In the genomic region with DNA sequence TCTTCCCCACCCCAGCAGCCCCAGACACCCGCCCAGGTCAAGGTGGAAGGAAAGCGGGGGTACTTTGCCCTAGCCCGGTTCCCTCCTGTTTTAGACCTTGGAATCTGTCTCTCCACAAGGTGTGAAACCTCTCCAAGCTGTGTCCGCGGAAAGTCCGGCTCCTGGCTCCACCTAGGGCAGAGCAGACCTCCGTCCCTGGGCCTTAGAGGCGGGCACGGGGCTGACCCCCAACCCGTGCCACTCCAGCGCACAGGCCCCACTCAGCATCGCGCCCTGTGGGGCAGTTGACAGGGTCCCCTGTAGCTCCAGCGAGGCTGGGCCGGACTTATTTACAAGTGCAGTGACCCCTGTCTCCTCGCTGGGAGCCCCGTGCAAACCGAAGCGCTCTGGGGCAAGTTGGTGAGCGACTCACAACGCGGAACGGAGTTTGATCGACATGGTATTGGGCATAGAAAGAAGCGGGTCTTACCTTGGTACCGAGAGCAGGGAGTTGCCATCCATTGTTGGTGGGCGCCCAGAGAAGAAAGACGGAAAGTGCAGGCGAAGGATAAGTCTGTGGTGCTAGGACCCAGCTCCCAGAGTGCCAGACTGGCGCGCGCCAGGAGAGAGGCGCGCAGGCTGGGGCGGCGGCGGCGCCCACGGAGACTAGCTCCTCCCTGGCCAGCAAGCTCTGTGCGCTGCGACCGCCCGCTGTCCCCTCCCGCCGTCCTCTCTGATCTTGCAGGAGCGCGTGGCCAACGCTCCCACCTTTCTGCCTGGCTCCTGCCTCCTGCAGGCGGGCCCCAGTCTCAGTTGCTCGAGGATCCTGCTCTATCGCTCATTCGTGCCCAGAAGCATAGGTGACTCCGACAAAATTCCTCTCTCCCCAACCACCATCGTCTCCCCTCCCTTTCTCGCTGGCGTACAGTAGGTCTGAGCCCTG, we compare ENCODE assay signal across 12 cellular contexts. TPM values are rescaled to one million over a fixed set of nuclear protein-coding genes. Genes with fewer than 3 reads are reported as not detected.
DNase-seq lines count a peak whose midpoint lies in the region; ATAC-seq and TF ChIP-seq lines count a peak whose summit lies in the region.
"Had no signal": no experiment of that assay in that cellular context is flagged by ENCODE, and none has a peak within 500 bp of the region (broad histone marks: within the 10 kb centered on the region; RNA-seq: fewer than 3 reads in every experiment).

A gene with protein sequence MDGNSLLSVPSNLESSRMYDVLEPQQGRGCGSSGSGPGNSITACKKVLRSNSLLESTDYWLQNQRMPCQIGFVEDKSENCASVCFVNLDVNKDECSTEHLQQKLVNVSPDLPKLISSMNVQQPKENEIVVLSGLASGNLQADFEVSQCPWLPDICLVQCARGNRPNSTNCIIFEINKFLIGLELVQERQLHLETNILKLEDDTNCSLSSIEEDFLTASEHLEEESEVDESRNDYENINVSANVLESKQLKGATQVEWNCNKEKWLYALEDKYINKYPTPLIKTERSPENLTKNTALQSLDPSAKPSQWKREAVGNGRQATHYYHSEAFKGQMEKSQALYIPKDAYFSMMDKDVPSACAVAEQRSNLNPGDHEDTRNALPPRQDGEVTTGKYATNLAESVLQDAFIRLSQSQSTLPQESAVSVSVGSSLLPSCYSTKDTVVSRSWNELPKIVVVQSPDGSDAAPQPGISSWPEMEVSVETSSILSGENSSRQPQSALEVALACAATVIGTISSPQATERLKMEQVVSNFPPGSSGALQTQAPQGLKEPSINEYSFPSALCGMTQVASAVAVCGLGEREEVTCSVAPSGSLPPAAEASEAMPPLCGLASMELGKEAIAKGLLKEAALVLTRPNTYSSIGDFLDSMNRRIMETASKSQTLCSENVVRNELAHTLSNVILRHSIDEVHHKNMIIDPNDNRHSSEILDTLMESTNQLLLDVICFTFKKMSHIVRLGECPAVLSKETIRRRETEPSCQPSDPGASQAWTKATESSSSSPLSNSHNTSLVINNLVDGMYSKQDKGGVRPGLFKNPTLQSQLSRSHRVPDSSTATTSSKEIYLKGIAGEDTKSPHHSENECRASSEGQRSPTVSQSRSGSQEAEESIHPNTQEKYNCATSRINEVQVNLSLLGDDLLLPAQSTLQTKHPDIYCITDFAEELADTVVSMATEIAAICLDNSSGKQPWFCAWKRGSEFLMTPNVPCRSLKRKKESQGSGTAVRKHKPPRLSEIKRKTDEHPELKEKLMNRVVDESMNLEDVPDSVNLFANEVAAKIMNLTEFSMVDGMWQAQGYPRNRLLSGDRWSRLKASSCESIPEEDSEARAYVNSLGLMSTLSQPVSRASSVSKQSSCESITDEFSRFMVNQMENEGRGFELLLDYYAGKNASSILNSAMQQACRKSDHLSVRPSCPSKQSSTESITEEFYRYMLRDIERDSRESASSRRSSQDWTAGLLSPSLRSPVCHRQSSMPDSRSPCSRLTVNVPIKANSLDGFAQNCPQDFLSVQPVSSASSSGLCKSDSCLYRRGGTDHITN (N-terminal part only) (minus strand): TSS at position 590 of the 922 bp plus-strand sequence. CDS start 89 bp downstream, at position 501.

- H2AFZ ChIP-seq in mammary epithelial cell (ENCODE audit: low read depth, low read length): no peak within 1 kb of the TSS

- H3K36me3 ChIP-seq in breast epithelium: no peaks in the 10 kb centered on the region
- H3K36me3 ChIP-seq in mammary epithelial cell (ENCODE audit: insufficient read depth, low read length): no peaks in the 10 kb centered on the region
- no peaks in the 10 kb centered on the region for H3K36me3 ChIP-seq in upper lobe of right lung
- H3K36me3 ChIP-seq in sigmoid colon: no peaks in the 10 kb centered on the region
- H3K36me3 ChIP-seq: Peyer's patch, tibial nerve had no signal

- H3K27me3 ChIP-seq in breast epithelium: peaks cover 0 to 20% of the 10 kb centered on the region in 2 donors
- peaks cover 18% of the 10 kb centered on the region for H3K27me3 ChIP-seq in mammary epithelial cell (ENCODE audit: insufficient read depth, low read length)
- peaks cover 20% of the 10 kb centered on the region for H3K27me3 ChIP-seq in upper lobe of right lung
- peaks cover 0 to 29% (median 11%) of the 10 kb centered on the region in 3 donors for H3K27me3 ChIP-seq in sigmoid colon
- H3K27me3 ChIP-seq: Peyer's patch had no signal

- no TSS peak for BruUV-seq in mammary epithelial cell (replicated peaks; lab: Mats Ljungman, UMichigan)

- peak within 1 kb of the TSS in 2 of 3 donors; percentile 28 to 40 for H3K4me3 ChIP-seq in breast epithelium
- no peak within 1 kb of the TSS for H3K4me3 ChIP-seq in mammary epithelial cell (replicated peaks in 1 of 3; ENCODE audit: insufficient read depth in 1 of 3, low read depth in 2 of 3, low read length in 3 of 3)
- H3K4me3 ChIP-seq in coronary artery: peak within 1 kb of the TSS; percentile 36
- no peak within 1 kb of the TSS for H3K4me3 ChIP-seq in upper lobe of right lung
- H3K4me3 ChIP-seq in sigmoid colon: no peak within 1 kb of the TSS
- H3K4me3 ChIP-seq: Peyer's patch, tibial nerve had no signal

- H3K4me1 ChIP-seq in breast epithelium: no peaks in the 10 kb centered on the region
- H3K4me1 ChIP-seq in mammary epithelial cell (ENCODE audit: insufficient read depth, low read length): no peaks in the 10 kb centered on the region
- no peaks in the 10 kb centered on the region for H3K4me1 ChIP-seq in upper lobe of right lung
- H3K4me1 ChIP-seq in sigmoid colon: no peaks in the 10 kb centered on the region
- H3K4me1 ChIP-seq: Peyer's patch had no signal

- no peak within 1 kb of the TSS for H3K4me2 ChIP-seq in mammary epithelial cell (ENCODE audit: insufficient read depth, low read depth, low read length)

- no peak for DNase-seq in breast epithelium (ENCODE audit: low spot score in 2 of 2)
- no peak for DNase-seq in mammary epithelial cell
- DNase-seq in coronary artery (ENCODE audit: low spot score): no peak
- peak; percentile 72 for DNase-seq in islet precursor cell
- DNase-seq in upper lobe of right lung: no peak
- DNase-seq in sigmoid colon: no peak
- DNase-seq: activated effector memory CD4-positive, alpha-beta T cell treated with Interleukin-2 at 50 U/mL for 16 hours; Peyer's patch had no signal

- in situ Hi-C loops in mammary epithelial cell (cut with MboI; ENCODE audit: low sequenced_read_pairs in 2 of 2): no loop called here

- H3K9ac ChIP-seq in mammary epithelial cell (ENCODE audit: insufficient read depth, low read length): no peak within 1 kb of the TSS

- H3K27ac ChIP-seq in breast epithelium (no peak within 1 kb of the TSS), mammary epithelial cell (ENCODE audit: insufficient read depth, low read depth, low read length) (no peak within 1 kb of the TSS), coronary artery (no peak within 1 kb of the TSS), upper lobe of right lung (no peak within 1 kb of the TSS), sigmoid colon (no peak within 1 kb of the TSS)
- H3K27ac ChIP-seq: Peyer's patch, tibial nerve, VCaP had no signal

- H3K9me3 ChIP-seq in breast epithelium (peaks cover 0 to 14% of the 10 kb centered on the region in 2 donors), mammary epithelial cell (replicated peaks; ENCODE audit: insufficient read depth, low read length) (no peaks in the 10 kb centered on the region), upper lobe of right lung (no peaks in the 10 kb centered on the region), sigmoid colon (peaks cover 0 to 3% (median 0%) of the 10 kb centered on the region in 4 donors)
- H3K9me3 ChIP-seq: Peyer's patch had no signal

- TF ChIP-seq CTCF in breast epithelium (IDR thresholded peaks at IDR 0.05) (no peak), mammary epithelial cell (conservative IDR thresholded peaks at IDR 0.05 in 1 of 2, IDR thresholded peaks at IDR 0.05 in 1 of 2; ENCODE audit: extremely low read depth in 1 of 2, insufficient read depth in 1 of 2, low read depth in 1 of 2, low read length in 2 of 2) (no peak), coronary artery (IDR thresholded peaks at IDR 0.05) (no peak), upper lobe of right lung (IDR thresholded peaks at IDR 0.05) (no peak), sigmoid colon (IDR thresholded peaks at IDR 0.05) (no peak)

- no peaks in the 10 kb centered on the region for H3K79me2 ChIP-seq in mammary epithelial cell (ENCODE audit: insufficient read depth, low read length)

- dilution Hi-C loops in mammary epithelial cell (cut with HindIII; ENCODE audit: low sequenced_read_pairs): no loop called here

- CTCF ChIA-PET in mammary epithelial cell (lab: Charles Lee; ENCODE audit: low non-redundant PET): no interaction called here

- no peaks in the 10 kb centered on the region for H4K20me1 ChIP-seq in mammary epithelial cell (ENCODE audit: insufficient read depth, low read length)

- TF ChIP-seq EP300 in sigmoid colon (IDR thresholded peaks at IDR 0.05): no peak

- intact Hi-C loops in breast epithelium (cut with DNase I; ENCODE audit: low total_unique reads) (no loop called here), mammary epithelial cell (cut with micrococcal nuclease) (no loop called here), upper lobe of right lung (cut with DNase I) (no loop called here), sigmoid colon (cut with DNase I) (no loop called here)

- ATAC-seq in upper lobe of right lung (peak; percentile 41), HG02973 (IDR thresholded peaks at IDR 0.05; ENCODE audit: unreplicated experiment) (no peak), HG02642 (IDR thresholded peaks at IDR 0.05; ENCODE audit: poor library complexity, unreplicated experiment) (no peak)

- 5% methylated on average over 36 of the region's 56 CpGs for WGBS in mammary epithelial cell (ENCODE audit: low coverage, missing lambda C conversion rate)
- 7 to 17% methylated on average over 56 of the region's 56 CpGs for WGBS in sigmoid colon, 2 donors

- TF ChIP-seq POLR2A in breast epithelium (IDR thresholded peaks at IDR 0.05) (no peak), sigmoid colon (IDR thresholded peaks at IDR 0.05) (no peak)

RNA-seq across cellular contexts. Expression of the gene that starts here (rescaled TPM):
- total RNA-seq in breast epithelium (under 1 TPM in 2 of 3 donors, not detected in 1; 0.59 to 0.66 TPM), mammary epithelial cell (not detected), upper lobe of right lung (0.35 TPM), sigmoid colon (under 1 TPM; 0.33 to 0.83 (median 0.56) TPM)
- polyA plus RNA-seq in mammary epithelial cell (not detected), sigmoid colon (under 1 TPM in 1 of 3 donors, not detected in 2; 0.15 TPM)
- polyA minus RNA-seq in mammary epithelial cell: not detected
- total RNA-seq: Peyer's patch, tibial nerve had no signal

Comparison
In these comparisons a context has a peak if more than half of its experiments do, and no peak if none do; other contexts are left out.
1. H3K4me3 ChIP-seq: peak in breast epithelium (2 of 3) and coronary artery (single experiment); none in mammary epithelial cell (0 of 3), upper lobe of right lung (single experiment) and sigmoid colon (0 of 4).
2. Peak in ATAC-seq in upper lobe of right lung; RNA of the gene not detected or under 1 TPM.